In the genomic region with DNA sequence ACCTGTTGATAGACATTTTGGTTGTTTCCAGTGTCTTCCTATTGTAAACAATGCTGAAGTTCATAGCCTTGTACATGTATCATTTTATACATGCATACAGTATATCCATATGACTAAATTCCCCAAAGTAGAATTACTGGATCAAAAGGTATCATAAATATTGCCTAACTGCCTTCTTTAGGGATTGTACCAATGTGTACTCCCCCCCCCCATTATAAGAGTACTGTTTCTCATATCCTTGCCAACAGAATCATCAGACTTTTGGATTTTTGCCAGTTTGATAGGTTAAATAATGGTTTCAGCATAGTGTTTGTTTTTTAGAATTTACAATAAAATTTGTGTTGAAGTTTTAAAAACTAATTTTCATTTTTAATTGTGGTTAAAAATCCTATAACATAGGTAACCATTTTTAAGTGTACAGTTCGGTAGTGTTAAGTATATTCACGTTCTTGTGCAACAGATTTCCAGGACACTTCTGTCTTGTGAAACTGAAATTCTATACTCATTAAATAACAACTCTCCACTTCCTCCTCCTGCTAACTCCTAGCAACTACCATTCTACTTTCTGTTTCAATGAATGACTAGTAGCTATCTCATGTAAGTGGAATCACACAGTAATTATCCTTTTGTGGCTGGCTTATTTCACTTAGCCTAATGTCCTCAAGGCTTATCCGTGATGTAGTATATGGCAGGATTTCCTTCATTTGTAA, we compare ENCODE assay signal across 8 cellular contexts. TPM values are rescaled to one million over a fixed set of nuclear protein-coding genes. Genes with fewer than 3 reads are reported as not detected.
DNase-seq lines count a peak whose midpoint lies in the region; ATAC-seq and TF ChIP-seq lines count a peak whose summit lies in the region.

No MANE protein-coding gene starts in this region.

- TF ChIP-seq RAD21 in liver (IDR thresholded peaks at IDR 0.05) = peak in 1 of 2 donors; percentile 14

- 13% methylated on average over 3 of the region's 3 CpGs for WGBS in liver

- H3K4me1 ChIP-seq in liver (ENCODE audit: control insufficient read depth in 4 of 4, insufficient read depth in 4 of 4, low read length in 3 of 4) = peaks cover 0 to 36% (median 22%) of the 10 kb centered on the region in 4 donors

- peak overlapping the region; percentile 71 to 88 for H3K27ac ChIP-seq in liver (ENCODE audit: low read depth in 1 of 2, low read length in 2 of 2)

- no peak for DNase-seq in activated CD4-positive, alpha-beta T cell treated with anti-CD3 and anti-CD28 coated beads, Interleukin-2, amount 10 ng/mL, durations not matched to agents 24 days and 14 days
- DNase-seq in activated CD4-positive, alpha-beta T cell treated with anti-CD3 and anti-CD28 coated beads, Interleukin-2, amount 50 U/mL, for 1 hour = no peak
- DNase-seq in MV-4-11 (lab: John Stamatoyannopoulos, UW) (peak; percentile 94), T-helper 17 cell (no peak), G401 (ENCODE audit: low spot score) (no peak)
- DNase-seq in activated T-cell treated with anti-CD3 and anti-CD28 coated beads, Interleukin-2, amount 50 U/mL, for 1 hour = no peak

- intact Hi-C loops in activated CD4-positive, alpha-beta T cell treated with anti-CD3 and anti-CD28 coated beads, Interleukin-2, amount 10 ng/mL, durations not matched to agents 24 days and 14 days (cut with micrococcal nuclease) = loop anchor here (5.0 kb wide), 1 partner anchor 50 kb away; no protein-coding TSS in a partner anchor

- peak overlapping the region; percentile 2 to 24 (median 23) for H3K4me3 ChIP-seq in liver (ENCODE audit: low read depth in 1 of 3, low read length in 3 of 3)

- in situ Hi-C loops in G401 (cut with HindIII; ENCODE audit: low sequenced_read_pairs) = no loop called here

- H3K36me3 ChIP-seq in liver (ENCODE audit: control insufficient read depth in 4 of 4, insufficient read depth in 3 of 4, low read depth in 1 of 4, low read length in 3 of 4) = no peaks in the 10 kb centered on the region

- peak overlapping the region; percentile 26 for H3K4me3 Mint-ChIP-seq in activated CD4-positive, alpha-beta T cell treated with anti-CD3 and anti-CD28 coated beads, Interleukin-2, amount 10 ng/mL, durations not matched to agents 24 days and 14 days
- H3K4me3 Mint-ChIP-seq in T-helper 17 cell = no peak overlapping the region

- H3K36me3 Mint-ChIP-seq in activated CD4-positive, alpha-beta T cell treated with anti-CD3 and anti-CD28 coated beads, Interleukin-2, amount 10 ng/mL, durations not matched to agents 24 days and 14 days (ENCODE audit: low read depth) = no peaks in the 10 kb centered on the region
- peaks cover 2% of the 10 kb centered on the region for H3K36me3 Mint-ChIP-seq in T-helper 17 cell (ENCODE audit: low read depth)

- H3K27me3 Mint-ChIP-seq in activated CD4-positive, alpha-beta T cell treated with anti-CD3 and anti-CD28 coated beads, Interleukin-2, amount 10 ng/mL, durations not matched to agents 24 days and 14 days = peaks cover 4% of the 10 kb centered on the region
- H3K27me3 Mint-ChIP-seq in T-helper 17 cell = peaks cover 1% of the 10 kb centered on the region

- TF ChIP-seq CTCF in liver (IDR thresholded peaks at IDR 0.05; ENCODE audit: low read depth, low read length, missing input control) = no peak

- peaks cover 22% of the 10 kb centered on the region for H3K4me1 Mint-ChIP-seq in activated CD4-positive, alpha-beta T cell treated with anti-CD3 and anti-CD28 coated beads, Interleukin-2, amount 10 ng/mL, durations not matched to agents 24 days and 14 days
- peaks cover 2% of the 10 kb centered on the region for H3K4me1 Mint-ChIP-seq in T-helper 17 cell

- peak; percentile 98 for ATAC-seq in HG02588 (IDR thresholded peaks at IDR 0.05; ENCODE audit: unreplicated experiment)
- ATAC-seq in T-helper 17 cell = peak; percentile 28

- H3K27me3 ChIP-seq in liver (ENCODE audit: control insufficient read depth in 4 of 4, insufficient read depth in 4 of 4, low read length in 3 of 4) = no peaks in the 10 kb centered on the region

- no peak overlapping the region for H3K27ac Mint-ChIP-seq in activated CD4-positive, alpha-beta T cell treated with anti-CD3 and anti-CD28 coated beads, Interleukin-2, amount 10 ng/mL, durations not matched to agents 24 days and 14 days
- H3K27ac Mint-ChIP-seq in T-helper 17 cell = no peak overlapping the region

- no peaks in the 10 kb centered on the region for H3K9me3 Mint-ChIP-seq in activated CD4-positive, alpha-beta T cell treated with anti-CD3 and anti-CD28 coated beads, Interleukin-2, amount 10 ng/mL, durations not matched to agents 24 days and 14 days

- H3K9me3 ChIP-seq in T-helper 17 cell (ENCODE audit: control insufficient read depth, low read length, poor library complexity, severe bottlenecking) (no peaks in the 10 kb centered on the region), liver (ENCODE audit: control insufficient read depth in 4 of 4, low read length in 3 of 4) (no peaks in the 10 kb centered on the region)

- H3K9ac ChIP-seq in liver (ENCODE audit: low read depth in 1 of 2, low read length in 2 of 2) = peak overlapping the region in 1 of 2 donors; percentile 43

TF ChIP-seq in liver, 16 proteins besides CTCF, POLR2A, EP300 and RAD21:
- TF ChIP-seq GABPA (IDR thresholded peaks at IDR 0.05 in 1 of 2, conservative IDR thresholded peaks at IDR 0.05 in 1 of 2) = peak in 1 of 2 donors; percentile 8
- peak; percentile 54 for TF ChIP-seq YY1 (IDR thresholded peaks at IDR 0.05)
- TF ChIP-seq, protein P1, sequence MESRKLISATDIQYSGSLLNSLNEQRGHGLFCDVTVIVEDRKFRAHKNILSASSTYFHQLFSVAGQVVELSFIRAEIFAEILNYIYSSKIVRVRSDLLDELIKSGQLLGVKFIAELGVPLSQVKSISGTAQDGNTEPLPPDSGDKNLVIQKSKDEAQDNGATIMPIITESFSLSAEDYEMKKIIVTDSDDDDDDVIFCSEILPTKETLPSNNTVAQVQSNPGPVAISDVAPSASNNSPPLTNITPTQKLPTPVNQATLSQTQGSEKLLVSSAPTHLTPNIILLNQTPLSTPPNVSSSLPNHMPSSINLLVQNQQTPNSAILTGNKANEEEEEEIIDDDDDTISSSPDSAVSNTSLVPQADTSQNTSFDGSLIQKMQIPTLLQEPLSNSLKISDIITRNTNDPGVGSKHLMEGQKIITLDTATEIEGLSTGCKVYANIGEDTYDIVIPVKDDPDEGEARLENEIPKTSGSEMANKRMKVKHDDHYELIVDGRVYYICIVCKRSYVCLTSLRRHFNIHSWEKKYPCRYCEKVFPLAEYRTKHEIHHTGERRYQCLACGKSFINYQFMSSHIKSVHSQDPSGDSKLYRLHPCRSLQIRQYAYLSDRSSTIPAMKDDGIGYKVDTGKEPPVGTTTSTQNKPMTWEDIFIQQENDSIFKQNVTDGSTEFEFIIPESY (IDR thresholded peaks at IDR 0.05) = no peak
- TF ChIP-seq, protein P2, sequence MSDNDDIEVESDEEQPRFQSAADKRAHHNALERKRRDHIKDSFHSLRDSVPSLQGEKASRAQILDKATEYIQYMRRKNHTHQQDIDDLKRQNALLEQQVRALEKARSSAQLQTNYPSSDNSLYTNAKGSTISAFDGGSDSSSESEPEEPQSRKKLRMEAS (IDR thresholded peaks at IDR 0.05) = peak; percentile 44
- TF ChIP-seq HNF4A (conservative IDR thresholded peaks at IDR 0.05) = peak in 1 of 2 donors; percentile 10

RNA-seq across cellular contexts. Expression of a gene that starts 30.8 kb away (rescaled TPM):
- total RNA-seq in activated CD4-positive, alpha-beta T cell treated with anti-CD3 and anti-CD28 coated beads, Interleukin-2, amount 10 ng/mL, durations not matched to agents 24 days and 14 days = 11.3 and 14.5 TPM in 2 replicates
- total RNA-seq in T-helper 17 cell (1 to 10 TPM; 6.8 to 8.1 TPM), liver (10 to 100 TPM; 17.7 to 35.3 TPM)
- 10 to 100 TPM; 11.3 to 38.1 TPM for polyA plus RNA-seq in liver
- total RNA-seq in G401 (2014; rRNA removed; shearing (Covaris generic)) = 2.0 and 4.4 TPM in 2 replicates
